In genomic region chr11:61625525-61625924, GRCh38 we compare ENCODE assay signal across 1 cellular context.
TF ChIP-seq lines count a peak whose summit lies in the region.

No MANE protein-coding gene starts in this region.

TF ChIP-seq in H1, 55 proteins besides CTCF, POLR2A, EP300 and RAD21 (continued from another document):
- peak in 1 of 2 experiments; percentile 47; a peak in 1 of 4 replicates for TF ChIP-seq HDAC2 (IDR thresholded peaks at IDR 0.05; ENCODE audit: borderline replicate concordance in 1 of 2, low read depth in 2 of 2, low read length in 2 of 2)
- no peak for TF ChIP-seq ASH2L (IDR thresholded peaks at IDR 0.05; ENCODE audit: low read length)
- no peak for TF ChIP-seq SRF (IDR thresholded peaks at IDR 0.05; ENCODE audit: low read depth, low read length)
- TF ChIP-seq POLR2AphosphoS5 (IDR thresholded peaks at IDR 0.05; ENCODE audit: low read depth, low read length), result no peak
- TF ChIP-seq JUND (IDR thresholded peaks at IDR 0.05; ENCODE audit: low read length), result no peak
- TF ChIP-seq EZH2 (IDR thresholded peaks at IDR 0.05; ENCODE audit: low read depth, low read length, severe bottlenecking), result no peak
- TF ChIP-seq CHD2 (IDR thresholded peaks at IDR 0.05; ENCODE audit: low read length), result no peak
- TF ChIP-seq USF2 (IDR thresholded peaks at IDR 0.05; ENCODE audit: low read length), result no peak
- no peak for TF ChIP-seq NRF1 (IDR thresholded peaks at IDR 0.05; ENCODE audit: low read depth, low read length)
- TF ChIP-seq KDM4A (IDR thresholded peaks at IDR 0.05; ENCODE audit: low read depth, low read length, severe bottlenecking), result no peak
- no peak for TF ChIP-seq CHD1 (IDR thresholded peaks at IDR 0.05; ENCODE audit: low read depth, low read length)
- no peak for TF ChIP-seq BACH1 (IDR thresholded peaks at IDR 0.05; ENCODE audit: low read length)
